22 cellular contexts compared by ENCODE assay signal in the genomic region with DNA sequence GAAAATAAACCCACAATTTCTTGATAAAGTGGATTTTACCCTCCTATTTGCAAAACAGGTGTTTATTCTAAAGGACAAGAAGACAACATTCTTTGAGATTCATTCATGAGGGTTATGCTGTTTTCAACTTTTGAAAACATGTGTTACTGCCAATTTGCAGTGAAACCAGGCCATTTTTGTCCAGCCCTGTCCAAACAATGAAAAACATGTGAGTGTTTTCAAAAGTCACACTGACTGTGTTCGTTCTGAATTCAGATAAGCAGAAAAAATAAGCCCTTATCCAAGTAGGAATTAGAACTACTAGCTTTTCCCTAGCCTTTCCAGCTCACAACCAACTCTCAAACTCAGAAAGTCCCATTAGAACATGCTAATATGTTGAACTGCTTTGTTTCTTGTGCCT.
DNase-seq lines count a peak whose midpoint lies in the region; ATAC-seq and TF ChIP-seq lines count a peak whose summit lies in the region.
"Had no signal": no experiment of that assay in that cellular context is flagged by ENCODE, and none has a peak within 500 bp of the region (broad histone marks: within the 10 kb centered on the region; RNA-seq: fewer than 3 reads in every experiment).

No MANE protein-coding gene starts in this region.

- no peak for TF ChIP-seq POLR2A in gastrocnemius medialis (IDR thresholded peaks at IDR 0.05)

- peak overlapping the region; percentile 47 to 61 (median 52) for H3K27ac ChIP-seq in gastrocnemius medialis
- H3K27ac ChIP-seq: A549, WERI-Rb-1 had no signal

- H3K36me3 Mint-ChIP-seq in nephron progenitor cell (ENCODE audit: low read depth): no peaks in the 10 kb centered on the region
- H3K36me3 Mint-ChIP-seq: activated CD4-positive, alpha-beta memory T cell treated with anti-CD3 and anti-CD28 coated beads for 36 hours; activated naive CD8-positive, alpha-beta T cell treated with anti-CD3 and anti-CD28 coated beads for 36 hours; mesothelial cell of epicardium had no signal

- no peaks in the 10 kb centered on the region for H3K36me3 ChIP-seq in gastrocnemius medialis
- H3K36me3 ChIP-seq: WERI-Rb-1 had no signal

- H3K4me3 Mint-ChIP-seq in nephron progenitor cell: no peak overlapping the region
- H3K4me3 Mint-ChIP-seq: activated CD4-positive, alpha-beta memory T cell treated with anti-CD3 and anti-CD28 coated beads for 36 hours; activated naive CD8-positive, alpha-beta T cell treated with anti-CD3 and anti-CD28 coated beads for 36 hours; activated T-cell treated with anti-CD3 and anti-CD28 coated beads, Interleukin-2, amount 50 U/mL, for 24 hours; HFFc6; mesothelial cell of epicardium; T-helper 1 cell treated with Interleukin-12 subunit alpha and Interleukin-12 subunit beta and Interleukin-4 antibody, amounts not matched to agents 30 μg/mL and 1 μg/mL, for 36 hours had no signal

- H3K9me3 Mint-ChIP-seq in nephron progenitor cell: peaks cover 13% of the 10 kb centered on the region
- H3K9me3 Mint-ChIP-seq: activated CD4-positive, alpha-beta memory T cell treated with anti-CD3 and anti-CD28 coated beads for 36 hours; activated T-cell treated with anti-CD3 and anti-CD28 coated beads, Interleukin-2, amount 50 U/mL, for 24 hours; T-helper 1 cell treated with Interleukin-12 subunit alpha and Interleukin-12 subunit beta and Interleukin-4 antibody, amounts not matched to agents 30 μg/mL and 1 μg/mL, for 36 hours had no signal

- peaks cover 6% of the 10 kb centered on the region for H3K27me3 Mint-ChIP-seq in nephron progenitor cell (ENCODE audit: low read depth, poor library complexity)
- H3K27me3 Mint-ChIP-seq: activated CD4-positive, alpha-beta memory T cell treated with anti-CD3 and anti-CD28 coated beads for 36 hours; activated naive CD8-positive, alpha-beta T cell treated with anti-CD3 and anti-CD28 coated beads for 36 hours; activated T-cell treated with anti-CD3 and anti-CD28 coated beads, Interleukin-2, amount 50 U/mL, for 24 hours had no signal

- DNase-seq in AG09319 (ENCODE audit: extremely low read depth, low read depth): peak; percentile 10
- DNase-seq in dedifferentiated amniotic fluid mesenchymal stem cell (ENCODE audit: extremely low spot score): peak; percentile 34
- DNase-seq in left ventricle myocardium superior: no peak
- DNase-seq in gastrocnemius medialis: no peak
- DNase-seq in nephron progenitor cell: no peak
- DNase-seq in T1000 (lab: John Stamatoyannopoulos, UW): no peak
- DNase-seq in cerebellar nuclear complex (lab: John Stamatoyannopoulos, UW): no peak
- DNase-seq in NCI-H1417 (lab: John Stamatoyannopoulos, UW): no peak
- DNase-seq: activated CD4-positive, alpha-beta memory T cell treated with anti-CD3 and anti-CD28 coated beads for 36 hours; activated naive CD8-positive, alpha-beta T cell treated with anti-CD3 and anti-CD28 coated beads for 36 hours; activated T-cell treated with anti-CD3 and anti-CD28 coated beads, Interleukin-2, amount 50 U/mL, for 24 hours; effector CD4-positive, alpha-beta T cell; HFFc6; KG1; kidney; NCI-H2081; SHP77 treated with DMSO at 0.1 percent for 48 hours; stimulated activated CD4-positive, alpha-beta T cell treated with anti-CD3 and anti-CD28 coated beads, Interleukin-2, amount 100 ng/mL, for 24 hours; WERI-Rb-1 had no signal

- no peak overlapping the region for H3K27ac Mint-ChIP-seq in nephron progenitor cell
- H3K27ac Mint-ChIP-seq: activated CD4-positive, alpha-beta memory T cell treated with anti-CD3 and anti-CD28 coated beads for 36 hours; activated naive CD8-positive, alpha-beta T cell treated with anti-CD3 and anti-CD28 coated beads for 36 hours; activated T-cell treated with anti-CD3 and anti-CD28 coated beads, Interleukin-2, amount 50 U/mL, for 24 hours; HFFc6; mesothelial cell of epicardium; T-helper 1 cell treated with Interleukin-12 subunit alpha and Interleukin-12 subunit beta and Interleukin-4 antibody, amounts not matched to agents 30 μg/mL and 1 μg/mL, for 36 hours had no signal

- peaks cover 11% of the 10 kb centered on the region for H3K4me1 Mint-ChIP-seq in nephron progenitor cell
- H3K4me1 Mint-ChIP-seq: activated naive CD8-positive, alpha-beta T cell treated with anti-CD3 and anti-CD28 coated beads for 36 hours; mesothelial cell of epicardium had no signal

- ATAC-seq in left ventricle myocardium superior (peak; percentile 41), gastrocnemius medialis (peak in 1 of 2 donors; percentile 34)
- ATAC-seq: A549 had no signal

- H3K9me3 ChIP-seq in gastrocnemius medialis: no peaks in the 10 kb centered on the region

- in situ Hi-C loops in gastrocnemius medialis (cut with MboI; ENCODE audit: low sequenced_read_pairs in 4 of 4): no loop called here

- no peak for TF ChIP-seq CTCF in AG09319 (IDR thresholded peaks at IDR 0.05; ENCODE audit: low read depth, low read length)
- no peak for TF ChIP-seq CTCF in gastrocnemius medialis (IDR thresholded peaks at IDR 0.05 in 4 of 5, conservative IDR thresholded peaks at IDR 0.05 in 1 of 5)
- TF ChIP-seq CTCF in nephron progenitor cell (IDR thresholded peaks at IDR 0.05): no peak

- no peaks in the 10 kb centered on the region for H3K4me1 ChIP-seq in gastrocnemius medialis
- H3K4me1 ChIP-seq: A549 had no signal

- intact Hi-C loops in left ventricle myocardium superior (cut with micrococcal nuclease): no loop called here
- intact Hi-C loops in gastrocnemius medialis (cut with DNase I; ENCODE audit: low total_unique reads): loop anchor here (10.0 kb wide), 1 partner anchor 124 kb away; no protein-coding TSS in a partner anchor

- no peak overlapping the region for H3K4me3 ChIP-seq in gastrocnemius medialis
- H3K4me3 ChIP-seq: A549 had no signal

- H3K27me3 ChIP-seq in gastrocnemius medialis: no peaks in the 10 kb centered on the region

Comparison
In these comparisons a context has a peak if more than half of its experiments do, and no peak if none do; other contexts are left out.
1. DNase-seq: peak in AG09319 (single experiment) and dedifferentiated amniotic fluid mesenchymal stem cell (single experiment); none in left ventricle myocardium superior (single experiment), gastrocnemius medialis (0 of 2), nephron progenitor cell (single experiment), T1000 (single experiment), cerebellar nuclear complex (0 of 2) and NCI-H1417 (0 of 3).